ENCODE assay signal across 8 cellular contexts in the genomic region with DNA sequence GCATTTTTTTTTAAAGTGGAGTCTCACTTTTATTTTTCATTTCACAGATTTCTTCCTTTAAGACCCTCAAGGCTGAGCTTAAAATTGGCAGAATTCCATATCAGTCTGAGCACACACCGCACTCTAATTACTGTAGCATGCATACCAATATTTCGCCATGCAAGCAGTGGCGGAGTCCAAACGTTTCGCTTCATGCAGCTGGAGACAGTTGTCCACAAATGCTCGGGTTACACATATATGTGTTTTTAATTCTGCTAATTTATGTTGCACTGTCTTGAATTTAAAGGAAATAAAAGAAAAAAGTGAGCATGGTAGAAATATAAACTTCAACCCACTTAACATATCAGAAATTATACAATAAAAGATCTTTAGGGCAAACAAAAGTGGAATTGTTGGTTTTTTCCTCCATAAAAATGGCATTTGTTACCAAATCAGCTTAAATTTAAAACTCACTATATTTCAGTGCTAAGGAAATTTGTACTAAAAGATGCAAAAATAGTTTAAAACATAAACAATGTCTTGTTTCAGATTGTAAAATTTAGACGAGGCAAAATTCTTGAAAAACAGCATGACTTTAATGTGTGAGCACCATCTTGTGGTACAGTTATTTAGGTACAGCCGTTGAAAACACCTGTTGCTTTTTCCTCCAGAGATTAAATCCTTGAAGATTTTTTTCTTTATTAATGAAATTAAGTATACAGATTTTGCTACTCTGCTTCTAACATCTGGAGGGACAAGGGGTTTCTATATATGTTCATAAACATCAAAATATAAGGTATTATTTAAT. TPM values are rescaled to one million over a fixed set of nuclear protein-coding genes. Genes with fewer than 3 reads are reported as not detected.
A peak's percentile ranks its signal among the peaks of the same experiment; 100 is the strongest.
DNase-seq lines count a peak whose midpoint lies in the region; ATAC-seq and TF ChIP-seq lines count a peak whose summit lies in the region.

No MANE protein-coding gene starts in this region.

- H3K4me2 ChIP-seq in neural cell (ENCODE audit: low read length), result no peak overlapping the region

- DNase-seq in SIG-M5 treated with dmso at 0.1 percent for 504 hours (lab: John Stamatoyannopoulos, UW; ENCODE audit: unreplicated experiment), result peak; percentile 46
- DNase-seq in SIG-M5 (lab: John Stamatoyannopoulos, UW), result no peak
- peak; percentile 10 to 23 for DNase-seq in Kasumi-1 (lab: John Stamatoyannopoulos, UW)
- DNase-seq in RPMI8226, result peak; percentile 52
- peak; percentile 54 to 73 for DNase-seq in erythroblast (lab: John Stamatoyannopoulos, UW)
- no peak for DNase-seq in occipital lobe (lab: John Stamatoyannopoulos, UW)

- no peaks in the 10 kb centered on the region for H4K20me1 ChIP-seq in neural cell (ENCODE audit: insufficient read depth)

- no peak overlapping the region for H2AFZ ChIP-seq in neural cell (ENCODE audit: low read depth, low read length)

- H3K27ac ChIP-seq in neural cell (ENCODE audit: low read length), result no peak overlapping the region

- H3K4me3 ChIP-seq in neural cell (ENCODE audit: low read length), result no peak overlapping the region

- no peak for TF ChIP-seq EP300 in neural cell (conservative IDR thresholded peaks at IDR 0.05; ENCODE audit: poor library complexity, severe bottlenecking)

- no peaks in the 10 kb centered on the region for H3K79me2 ChIP-seq in neural cell (replicated peaks; ENCODE audit: insufficient read depth, low read length)

- ATAC-seq in esophagus mucosa, result no peak

- H3K36me3 ChIP-seq in neural cell (ENCODE audit: insufficient read depth, low read length), result no peaks in the 10 kb centered on the region

- TF ChIP-seq POLR2A in erythroblast (IDR thresholded peaks at IDR 0.05; ENCODE audit: low read length), result no peak

- no peaks in the 10 kb centered on the region for H3K9me3 ChIP-seq in neural cell (ENCODE audit: low read length)

- no peaks in the 10 kb centered on the region for H3F3A ChIP-seq in neural cell (ENCODE audit: insufficient read depth, low read length, poor library complexity, severe bottlenecking)

- no peak overlapping the region for H3K9ac ChIP-seq in neural cell (ENCODE audit: low read length)

- peak; percentile 85 for TF ChIP-seq RAD21 in neural cell (conservative IDR thresholded peaks at IDR 0.05)

- no peaks in the 10 kb centered on the region for H3K27me3 ChIP-seq in neural cell (ENCODE audit: insufficient read depth, low read depth, low read length)

- TF ChIP-seq CTCF in neural cell (IDR thresholded peaks at IDR 0.05; ENCODE audit: poor library complexity, severe bottlenecking), result peak; percentile 84

- no peaks in the 10 kb centered on the region for H3K9me2 ChIP-seq in neural cell (ENCODE audit: insufficient read depth, low read length)

TF ChIP-seq in neural cell, 6 proteins besides CTCF, POLR2A, EP300 and RAD21:
- TF ChIP-seq SMC3 (conservative IDR thresholded peaks at IDR 0.05; ENCODE audit: poor library complexity) (peak; percentile 89), TAF1 (IDR thresholded peaks at IDR 0.05; ENCODE audit: low read depth) (no peak)
TF ChIP-seq in neural cell: peak in this region for 1.

RNA-seq across cellular contexts. Expression of a gene that starts 24.1 kb away (rescaled TPM):
- polyA plus RNA-seq in neural cell, result 27.6 and 33.5 TPM in 2 replicates
- 93.9 and 95.4 TPM in 2 replicates for polyA minus RNA-seq in neural cell
- 97.0 TPM for total RNA-seq in occipital lobe
- 6.4 TPM for total RNA-seq in esophagus mucosa

RNA-seq across cellular contexts. Expression of a gene that starts 30.0 kb away (rescaled TPM):
- polyA plus RNA-seq in neural cell, result 0.14 TPM in 1 of 2 replicates, not detected in the other
- polyA minus RNA-seq in neural cell, result not detected in 2 replicates
- total RNA-seq in occipital lobe (9.2 TPM), esophagus mucosa (0.32 TPM)

Comparison
In these comparisons a context has a peak if more than half of its experiments do, and no peak if none do; other contexts are left out.
1. DNase-seq: peak in SIG-M5 treated with dmso at 0.1 percent for 504 hours (single experiment), Kasumi-1 (2 of 2), RPMI8226 (single experiment) and erythroblast (2 of 2); none in SIG-M5 (single experiment) and occipital lobe (single experiment).
2. RNA of a gene that starts 24.1 kb away (total RNA-seq): 97.0 TPM in occipital lobe (single experiment); 6.4 TPM in esophagus mucosa (single experiment); every median in the first group is over 10 times any median in the second.